18 cellular contexts compared by ENCODE assay signal in genomic region chr6:140708386-140708785, GRCh38.
A peak's percentile ranks its signal among the peaks of the same experiment; 100 is the strongest.
DNase-seq lines count a peak whose midpoint lies in the region; ATAC-seq and TF ChIP-seq lines count a peak whose summit lies in the region.
"Had no signal": no experiment of that assay in that cellular context is flagged by ENCODE, and none has a peak within 500 bp of the region (broad histone marks: within the 10 kb centered on the region; RNA-seq: fewer than 3 reads in every experiment).

No MANE protein-coding gene starts in this region.

- no peaks in the 10 kb centered on the region for H3K79me2 ChIP-seq in ACC112 (ENCODE audit: control insufficient read depth, insufficient read depth, low read length, unreplicated experiment)

- TF ChIP-seq CTCF in fibroblast of the aortic adventitia (IDR thresholded peaks at IDR 0.05; ENCODE audit: insufficient read depth, low read length) = no peak
- TF ChIP-seq CTCF in neural crest cell (conservative IDR thresholded peaks at IDR 0.05) = no peak

- H3K4me1 ChIP-seq in ACC112 (ENCODE audit: control insufficient read depth, insufficient read depth, low read length, unreplicated experiment) (no peaks in the 10 kb centered on the region), aorta (ENCODE audit: control insufficient read depth in 1 of 2, insufficient read depth in 2 of 2, low read length in 2 of 2) (no peaks in the 10 kb centered on the region)

- H3K4me3 ChIP-seq in ACC112 (ENCODE audit: low read depth, low read length) (no peak overlapping the region), fibroblast of the aortic adventitia (ENCODE audit: low read depth, low read length) (no peak overlapping the region), aorta (ENCODE audit: low read length in 2 of 2) (no peak overlapping the region)
- H3K4me3 ChIP-seq: BLaER1 had no signal

- H3K36me3 Mint-ChIP-seq in neural crest cell (ENCODE audit: low read depth) = peaks cover 6% of the 10 kb centered on the region
- H3K36me3 Mint-ChIP-seq in activated naive CD4-positive, alpha-beta T cell treated with anti-CD3 and anti-CD28 coated beads for 36 hours (ENCODE audit: low read depth) = no peaks in the 10 kb centered on the region
- H3K36me3 Mint-ChIP-seq: CD4-positive, alpha-beta memory T cell had no signal

- WGBS in aorta, 2 donors = 35 to 53% methylated on average over 1 of the region's 1 CpG

- DNase-seq in SK-MEL-5 (ENCODE audit: low read depth, low spot score) (peak; percentile 0), fibroblast of the aortic adventitia (ENCODE audit: low read depth) (peak; percentile 39), neural crest cell (ENCODE audit: low read depth, low spot score) (no peak), aorta (no peak)
- DNase-seq in activated naive CD4-positive, alpha-beta T cell treated with anti-CD3 and anti-CD28 coated beads for 36 hours = no peak
- DNase-seq: 8988T; CD4-positive, alpha-beta memory T cell; H9; NCI-H1105; NCI-H2081 treated with DMSO at 0.1 percent for 48 hours; NCI-H446 treated with DMSO at 0.1 percent for 48 hours; OCI-M1; Right ventricle myocardium superior; SK-N-SH had no signal

- CTCF ChIA-PET in activated naive CD4-positive, alpha-beta T cell treated with anti-CD3 and anti-CD28 coated beads for 36 hours (lab: Charles Lee) = interaction anchor here (1.0 kb wide), 1 partner anchor 213 kb away, joined by 3 read pairs; no protein-coding TSS in a partner anchor

- H3K27me3 Mint-ChIP-seq in neural crest cell (ENCODE audit: low read depth) = no peaks in the 10 kb centered on the region
- peaks cover 2% of the 10 kb centered on the region for H3K27me3 Mint-ChIP-seq in activated naive CD4-positive, alpha-beta T cell treated with anti-CD3 and anti-CD28 coated beads for 36 hours (ENCODE audit: low read depth)

- H3K27ac ChIP-seq in ACC112 (ENCODE audit: low read depth, low read length) (no peak overlapping the region), aorta (ENCODE audit: low read depth in 1 of 2, low read length in 2 of 2) (no peak overlapping the region)
- H3K27ac ChIP-seq: BLaER1 had no signal

- intact Hi-C loops in aorta (cut with DNase I) = no loop called here
- intact Hi-C loops in activated naive CD4-positive, alpha-beta T cell treated with anti-CD3 and anti-CD28 coated beads for 36 hours (cut with micrococcal nuclease) = no loop called here

- H3K9me3 Mint-ChIP-seq in neural crest cell = peaks cover 15% of the 10 kb centered on the region
- H3K9me3 Mint-ChIP-seq in activated naive CD4-positive, alpha-beta T cell treated with anti-CD3 and anti-CD28 coated beads for 36 hours = no peaks in the 10 kb centered on the region

- peak overlapping the region; percentile 32 for H2AFZ ChIP-seq in ACC112 (ENCODE audit: low read length, unreplicated experiment)

- peaks cover 10% of the 10 kb centered on the region for H3K4me1 Mint-ChIP-seq in neural crest cell
- no peaks in the 10 kb centered on the region for H3K4me1 Mint-ChIP-seq in activated naive CD4-positive, alpha-beta T cell treated with anti-CD3 and anti-CD28 coated beads for 36 hours (ENCODE audit: low read depth)
- H3K4me1 Mint-ChIP-seq: CD4-positive, alpha-beta memory T cell; H9 had no signal

- in situ Hi-C loops in SK-MEL-5 (cut with HindIII; ENCODE audit: low pct_unique_long_range_greater_than_20kb, low sequenced_read_pairs) = no loop called here

- peak overlapping the region; percentile 79 for H3K27ac Mint-ChIP-seq in neural crest cell (ENCODE audit: unreplicated experiment)
- H3K27ac Mint-ChIP-seq in activated naive CD4-positive, alpha-beta T cell treated with anti-CD3 and anti-CD28 coated beads for 36 hours = no peak overlapping the region
- H3K27ac Mint-ChIP-seq: CD4-positive, alpha-beta memory T cell; H9 had no signal

- H3K36me3 ChIP-seq in ACC112 (ENCODE audit: insufficient read depth, low read length) = no peaks in the 10 kb centered on the region
- H3K36me3 ChIP-seq in aorta (ENCODE audit: control insufficient read depth in 1 of 2, insufficient read depth in 2 of 2, low read length in 1 of 2) = no peaks in the 10 kb centered on the region

- no peaks in the 10 kb centered on the region for H3K27me3 ChIP-seq in ACC112 (ENCODE audit: insufficient read depth, low read length)
- H3K27me3 ChIP-seq in aorta (ENCODE audit: control insufficient read depth in 1 of 2, insufficient read depth in 2 of 2, low read length in 1 of 2) = no peaks in the 10 kb centered on the region
- H3K27me3 ChIP-seq: BLaER1 had no signal

- ATAC-seq in aorta (ENCODE audit: low FRiP score) = no peak
- no peak for ATAC-seq in GM19328 (IDR thresholded peaks at IDR 0.05; ENCODE audit: unreplicated experiment)
- ATAC-seq in activated CD4-positive, CD25-positive, alpha-beta regulatory T cell treated with anti-CD3 and anti-CD28 coated beads, Interleukin-2, amount 50 U/mL, for 24 hours = no peak

- no peaks in the 10 kb centered on the region for H3K9me3 ChIP-seq in aorta (ENCODE audit: control insufficient read depth, low read length)
- H3K9me3 ChIP-seq: SK-N-SH had no signal

- H3K4me3 Mint-ChIP-seq in neural crest cell = no peak overlapping the region
- no peak overlapping the region for H3K4me3 Mint-ChIP-seq in activated naive CD4-positive, alpha-beta T cell treated with anti-CD3 and anti-CD28 coated beads for 36 hours
- H3K4me3 Mint-ChIP-seq: CD4-positive, alpha-beta memory T cell; H9 had no signal

Comparison
In these comparisons a context has a peak if more than half of its experiments do, and no peak if none do; other contexts are left out.
1. DNase-seq: peak in SK-MEL-5 (single experiment) and fibroblast of the aortic adventitia (single experiment); none in neural crest cell (single experiment), aorta (0 of 2) and activated naive CD4-positive, alpha-beta T cell treated with anti-CD3 and anti-CD28 coated beads for 36 hours (single experiment).